17 cellular contexts compared by ENCODE assay signal in genomic region chr20:49691818-49692568, GRCh38. TPM values are rescaled to one million over a fixed set of nuclear protein-coding genes. Genes with fewer than 3 reads are reported as not detected.
DNase-seq lines count a peak whose midpoint lies in the region; ATAC-seq and TF ChIP-seq lines count a peak whose summit lies in the region.
"Had no signal": no experiment of that assay in that cellular context is flagged by ENCODE, and none has a peak within 500 bp of the region (broad histone marks: within the 10 kb centered on the region; RNA-seq: fewer than 3 reads in every experiment).

No MANE protein-coding gene starts in this region.

- H3K4me3 ChIP-seq in left lung: no peak overlapping the region
- H3K4me3 ChIP-seq: thyroid gland had no signal

- H3K36me3 Mint-ChIP-seq in activated CD4-positive, alpha-beta T cell treated with anti-CD3 and anti-CD28 coated beads for 36 hours (ENCODE audit: low read depth): no peaks in the 10 kb centered on the region
- H3K36me3 Mint-ChIP-seq in T-helper 17 cell (ENCODE audit: low read depth): no peaks in the 10 kb centered on the region
- peaks cover 9% of the 10 kb centered on the region for H3K36me3 Mint-ChIP-seq in stimulated activated effector memory CD8-positive, alpha-beta T cell treated with anti-CD3 and anti-CD28 coated beads, Interleukin-12 subunit alpha, Interleukin-12 subunit beta, amount 100 ng/mL, for 72 hours

- peak overlapping the region; percentile 0 for H3K27ac Mint-ChIP-seq in activated CD4-positive, alpha-beta T cell treated with anti-CD3 and anti-CD28 coated beads for 36 hours
- H3K27ac Mint-ChIP-seq in T-helper 17 cell: peak overlapping the region; percentile 3
- H3K27ac Mint-ChIP-seq in stimulated activated effector memory CD8-positive, alpha-beta T cell treated with anti-CD3 and anti-CD28 coated beads, Interleukin-12 subunit alpha, Interleukin-12 subunit beta, amount 100 ng/mL, for 72 hours: peak overlapping the region; percentile 20
- H3K27ac Mint-ChIP-seq: activated CD4-positive, alpha-beta T cell treated with anti-CD3 and anti-CD28 coated beads, Interleukin-2, amount 10 ng/mL, durations not matched to agents 24 days and 14 days had no signal

- no peaks in the 10 kb centered on the region for H3K27me3 Mint-ChIP-seq in activated CD4-positive, alpha-beta T cell treated with anti-CD3 and anti-CD28 coated beads for 36 hours
- no peaks in the 10 kb centered on the region for H3K27me3 Mint-ChIP-seq in T-helper 17 cell
- H3K27me3 Mint-ChIP-seq: activated CD4-positive, alpha-beta T cell treated with anti-CD3 and anti-CD28 coated beads, Interleukin-2, amount 10 ng/mL, durations not matched to agents 24 days and 14 days had no signal

- POLR2A ChIA-PET in activated CD4-positive, alpha-beta T cell treated with anti-CD3 and anti-CD28 coated beads for 36 hours (lab: Charles Lee): no interaction called here

- CTCF ChIA-PET in activated CD4-positive, alpha-beta T cell treated with anti-CD3 and anti-CD28 coated beads for 36 hours (lab: Charles Lee): no interaction called here

- H3K27me3 ChIP-seq in left lung: no peaks in the 10 kb centered on the region
- H3K27me3 ChIP-seq: thyroid gland had no signal

- H3K4me3 Mint-ChIP-seq in activated CD4-positive, alpha-beta T cell treated with anti-CD3 and anti-CD28 coated beads for 36 hours: no peak overlapping the region
- H3K4me3 Mint-ChIP-seq in T-helper 17 cell: no peak overlapping the region
- H3K4me3 Mint-ChIP-seq in stimulated activated effector memory CD8-positive, alpha-beta T cell treated with anti-CD3 and anti-CD28 coated beads, Interleukin-12 subunit alpha, Interleukin-12 subunit beta, amount 100 ng/mL, for 72 hours: no peak overlapping the region
- H3K4me3 Mint-ChIP-seq: activated CD4-positive, alpha-beta T cell treated with anti-CD3 and anti-CD28 coated beads, Interleukin-2, amount 10 ng/mL, durations not matched to agents 24 days and 14 days; activated T-cell treated with anti-CD3 and anti-CD28 coated beads, Interleukin-2, amount 50 U/mL, for 4 hours had no signal

- H3K36me3 ChIP-seq in left lung: no peaks in the 10 kb centered on the region
- H3K36me3 ChIP-seq: thyroid gland had no signal

- H3K27ac ChIP-seq in left lung: peak overlapping the region; percentile 3 to 28
- H3K27ac ChIP-seq: thyroid gland had no signal

- H3K9me3 ChIP-seq in T-helper 17 cell (ENCODE audit: control insufficient read depth, low read length, poor library complexity, severe bottlenecking): no peaks in the 10 kb centered on the region
- H3K9me3 ChIP-seq in left lung: no peaks in the 10 kb centered on the region
- H3K9me3 ChIP-seq: thyroid gland had no signal

- no peaks in the 10 kb centered on the region for H3K9me3 Mint-ChIP-seq in activated CD4-positive, alpha-beta T cell treated with anti-CD3 and anti-CD28 coated beads for 36 hours (ENCODE audit: low read depth)
- no peaks in the 10 kb centered on the region for H3K9me3 Mint-ChIP-seq in stimulated activated effector memory CD8-positive, alpha-beta T cell treated with anti-CD3 and anti-CD28 coated beads, Interleukin-12 subunit alpha, Interleukin-12 subunit beta, amount 100 ng/mL, for 72 hours
- H3K9me3 Mint-ChIP-seq: activated CD4-positive, alpha-beta T cell treated with anti-CD3 and anti-CD28 coated beads, Interleukin-2, amount 10 ng/mL, durations not matched to agents 24 days and 14 days; activated T-cell treated with anti-CD3 and anti-CD28 coated beads, Interleukin-2, amount 50 U/mL, for 4 hours had no signal

- peaks cover 32% of the 10 kb centered on the region for H3K4me1 Mint-ChIP-seq in activated CD4-positive, alpha-beta T cell treated with anti-CD3 and anti-CD28 coated beads for 36 hours
- peaks cover 24% of the 10 kb centered on the region for H3K4me1 Mint-ChIP-seq in T-helper 17 cell
- peaks cover 74% of the 10 kb centered on the region for H3K4me1 Mint-ChIP-seq in stimulated activated effector memory CD8-positive, alpha-beta T cell treated with anti-CD3 and anti-CD28 coated beads, Interleukin-12 subunit alpha, Interleukin-12 subunit beta, amount 100 ng/mL, for 72 hours

- DNase-seq in activated CD4-positive, alpha-beta T cell treated with anti-CD3 and anti-CD28 coated beads for 36 hours: no peak
- DNase-seq in activated CD4-positive, alpha-beta T cell treated with anti-CD3 and anti-CD28 coated beads, Interleukin-2, amount 50 U/mL, for 1 hour: no peak
- DNase-seq in T-helper 17 cell (no peak), left lung (no peak), hypothalamus (lab: John Stamatoyannopoulos, UW) (no peak), iPS-NIHi11 (ENCODE audit: low spot score) (no peak)
- DNase-seq in stimulated activated effector memory CD8-positive, alpha-beta T cell treated with anti-CD3 and anti-CD28 coated beads, Interleukin-12 subunit alpha, Interleukin-12 subunit beta, amount 100 ng/mL, for 72 hours (ENCODE audit: low spot score in 2 of 2): no peak
- DNase-seq in activated naive CD4-positive, alpha-beta T cell (lab: John Stamatoyannopoulos, UW): no peak
- DNase-seq: activated CD4-positive, alpha-beta T cell treated with anti-CD3 and anti-CD28 coated beads, Interleukin-2, amount 10 ng/mL, durations not matched to agents 24 days and 14 days; activated T-cell treated with anti-CD3 and anti-CD28 coated beads, Interleukin-2, amount 50 U/mL, for 4 hours; glutamatergic neuron; islet precursor cell; NCI-H1694; SHP77; stimulated activated CD4-positive, alpha-beta T cell treated with anti-CD3 and anti-CD28 coated beads, Interleukin-1b, Interleukin-23, amount 100 ng/mL, for 48 hours; T-helper 9 cell; thyroid gland had no signal

- no peak for ATAC-seq in activated CD4-positive, alpha-beta T cell treated with anti-CD3 and anti-CD28 coated beads for 36 hours
- ATAC-seq in T-helper 17 cell (no peak), left lung (no peak)
- ATAC-seq in stimulated activated effector memory CD8-positive, alpha-beta T cell treated with anti-CD3 and anti-CD28 coated beads, Interleukin-12 subunit alpha, Interleukin-12 subunit beta, amount 100 ng/mL, for 72 hours: no peak

- no peak for TF ChIP-seq CTCF in left lung (IDR thresholded peaks at IDR 0.05)

- peaks cover 14 to 99% of the 10 kb centered on the region in 2 donors for H3K4me1 ChIP-seq in left lung

- intact Hi-C loops in activated CD4-positive, alpha-beta T cell treated with anti-CD3 and anti-CD28 coated beads for 36 hours (cut with DNase I, micrococcal nuclease): no loop called here
- intact Hi-C loops in left lung (cut with DNase I): no loop called here

RNA-seq across cellular contexts. Expression of gene B4GALT5, which starts 21.7 kb away (rescaled TPM):
- 10 to 100 TPM; 18.6 to 19.6 TPM for total RNA-seq in activated CD4-positive, alpha-beta T cell treated with anti-CD3 and anti-CD28 coated beads for 36 hours
- total RNA-seq in T-helper 17 cell: 10 to 100 TPM; 17.3 to 19.0 TPM
- 10 to 100 TPM; 38.4 to 51.0 TPM for total RNA-seq in left lung
